ENCODE assay signal across 22 cellular contexts in genomic region chr6:33797635-33798342, GRCh38. TPM values are rescaled to one million over a fixed set of nuclear protein-coding genes. Genes with fewer than 3 reads are reported as not detected.
DNase-seq lines count a peak whose midpoint lies in the region; ATAC-seq and TF ChIP-seq lines count a peak whose summit lies in the region.
"Had no signal": no experiment of that assay in that cellular context is flagged by ENCODE, and none has a peak within 500 bp of the region (broad histone marks: within the 10 kb centered on the region; RNA-seq: fewer than 3 reads in every experiment).

No MANE protein-coding gene starts in this region.

- peaks cover 38% of the 10 kb centered on the region for H3K27me3 Mint-ChIP-seq in stimulated activated naive CD8-positive, alpha-beta T cell treated with anti-CD3 and anti-CD28 coated beads, Interleukin-15, amount 100 ng/mL, for 72 hours
- H3K27me3 Mint-ChIP-seq in WTC11 (ENCODE audit: low read depth), result peaks cover 9% of the 10 kb centered on the region; the same call in 1 of the 2 replicates
- peaks cover 34 to 49% of the 10 kb centered on the region in 2 donors for H3K27me3 Mint-ChIP-seq in stimulated activated naive B cell treated with anti-CD40 and anti-IgM and Interleukin-4, amounts not matched to agents 10 μg/mL and 1 μg/mL and 100 μg/mL, for 72 hours
- peaks cover 34 to 47% of the 10 kb centered on the region in 2 donors for H3K27me3 Mint-ChIP-seq in natural killer cell (ENCODE audit: low read depth in 2 of 2)

- H3K36me3 ChIP-seq in iPS-15b (ENCODE audit: control insufficient read depth, insufficient read depth, low read length), result no peaks in the 10 kb centered on the region

- no peak overlapping the region for H3K4me3 ChIP-seq in iPS-15b (ENCODE audit: low read depth, low read length)
- H3K4me3 ChIP-seq: A549 had no signal

- peaks cover 21% of the 10 kb centered on the region for H3K4me1 ChIP-seq in iPS-15b (ENCODE audit: control insufficient read depth, insufficient read depth, low read length)

- ATAC-seq in stimulated activated naive CD8-positive, alpha-beta T cell treated with anti-CD3 and anti-CD28 coated beads, Interleukin-15, amount 100 ng/mL, for 72 hours, result no peak
- no peak for ATAC-seq in stimulated activated naive CD8-positive, alpha-beta T cell treated with anti-CD3 and anti-CD28 coated beads, Interleukin-15, Interleukin-2, amounts not matched to agents 100 U/mL and 50 U/mL, for 24 hours
- ATAC-seq in WTC11 (no peak), natural killer cell (no peak), GM18520 (IDR thresholded peaks at IDR 0.05; ENCODE audit: unreplicated experiment) (no peak)
- no peak for ATAC-seq in stimulated activated naive B cell treated with anti-CD40 and anti-IgM and Interleukin-4, amounts not matched to agents 10 μg/mL and 1 μg/mL and 100 μg/mL, for 72 hours (replicated peaks)
- ATAC-seq: A549; CD8-positive, alpha-beta T cell; PC-3 had no signal

- peak overlapping the region; percentile 2 to 69 for H3K27ac Mint-ChIP-seq in stimulated activated naive CD8-positive, alpha-beta T cell treated with anti-CD3 and anti-CD28 coated beads, Interleukin-15, amount 100 ng/mL, for 72 hours
- H3K27ac Mint-ChIP-seq in WTC11, result peak overlapping the region; percentile 1
- H3K27ac Mint-ChIP-seq in stimulated activated naive B cell treated with anti-CD40 and anti-IgM and Interleukin-4, amounts not matched to agents 10 μg/mL and 1 μg/mL and 100 μg/mL, for 72 hours, result peak overlapping the region; percentile 15
- no peak overlapping the region for H3K27ac Mint-ChIP-seq in natural killer cell
- H3K27ac Mint-ChIP-seq: CD8-positive, alpha-beta T cell; HFFc6 had no signal

- no peaks in the 10 kb centered on the region for H3K36me3 Mint-ChIP-seq in WTC11
- H3K36me3 Mint-ChIP-seq in stimulated activated naive B cell treated with anti-CD40 and anti-IgM and Interleukin-4, amounts not matched to agents 10 μg/mL and 1 μg/mL and 100 μg/mL, for 72 hours, result no peaks in the 10 kb centered on the region
- no peaks in the 10 kb centered on the region for H3K36me3 Mint-ChIP-seq in natural killer cell
- H3K36me3 Mint-ChIP-seq: CD8-positive, alpha-beta T cell had no signal

- CTCF ChIA-PET in WTC11 (lab: Charles Lee), result interaction anchor here (0.7 to 2.3 kb wide), 8 partner anchors 15 to 86 kb away, joined by 3 to 14 read pairs (median 4); partner anchors contain the start of gene UQCC2

- TF ChIP-seq CTCF in WTC11 (IDR thresholded peaks at IDR 0.05) (no peak), natural killer cell (IDR thresholded peaks at IDR 0.05) (no peak)

- POLR2A ChIA-PET in WTC11 (lab: Charles Lee), result no interaction called here

- H3K9me3 ChIP-seq in iPS-15b (ENCODE audit: control insufficient read depth, insufficient read depth, low read length), result no peaks in the 10 kb centered on the region
- H3K9me3 ChIP-seq: A549, SK-N-SH had no signal

- H3K4me1 Mint-ChIP-seq in stimulated activated naive CD8-positive, alpha-beta T cell treated with anti-CD3 and anti-CD28 coated beads, Interleukin-15, amount 100 ng/mL, for 72 hours, result no peaks in the 10 kb centered on the region
- H3K4me1 Mint-ChIP-seq in WTC11 (peaks cover 51% of the 10 kb centered on the region), natural killer cell (no peaks in the 10 kb centered on the region)
- H3K4me1 Mint-ChIP-seq in stimulated activated naive B cell treated with anti-CD40 and anti-IgM and Interleukin-4, amounts not matched to agents 10 μg/mL and 1 μg/mL and 100 μg/mL, for 72 hours, result peaks cover 0 to 5% of the 10 kb centered on the region in 2 donors

- H3K9ac ChIP-seq in iPS-15b (ENCODE audit: low read depth, low read length), result peak overlapping the region; percentile 37
- H3K9ac ChIP-seq: SK-N-SH had no signal

- DNase-seq in stimulated activated naive CD8-positive, alpha-beta T cell treated with anti-CD3 and anti-CD28 coated beads, Interleukin-15, amount 100 ng/mL, for 72 hours, result no peak
- DNase-seq in stimulated activated naive CD8-positive, alpha-beta T cell treated with anti-CD3 and anti-CD28 coated beads, Interleukin-15, Interleukin-2, amounts not matched to agents 100 U/mL and 50 U/mL, for 24 hours, result no peak
- no peak for DNase-seq in WTC11 (ENCODE audit: low spot score)
- DNase-seq in stimulated activated naive B cell treated with anti-CD40 and anti-IgM and Interleukin-4, amounts not matched to agents 10 μg/mL and 1 μg/mL and 100 μg/mL, for 72 hours, result no peak
- no peak for DNase-seq in natural killer cell
- DNase-seq in posterior vena cava (ENCODE audit: low spot score), result no peak
- DNase-seq: Calu3; CD8-positive, alpha-beta T cell; GOT3; HFFc6; KG1; NCI-H1436; NCI-H2029; NCI-H226; NCI-H524; PC-3; RPMI8226; SHP77 treated with DMSO at 0.1 percent for 48 hours; SK-N-SH had no signal

- H3K4me3 Mint-ChIP-seq in stimulated activated naive CD8-positive, alpha-beta T cell treated with anti-CD3 and anti-CD28 coated beads, Interleukin-15, amount 100 ng/mL, for 72 hours, result no peak overlapping the region
- no peak overlapping the region for H3K4me3 Mint-ChIP-seq in WTC11
- H3K4me3 Mint-ChIP-seq in stimulated activated naive B cell treated with anti-CD40 and anti-IgM and Interleukin-4, amounts not matched to agents 10 μg/mL and 1 μg/mL and 100 μg/mL, for 72 hours, result no peak overlapping the region
- H3K4me3 Mint-ChIP-seq in natural killer cell, result no peak overlapping the region
- H3K4me3 Mint-ChIP-seq: CD8-positive, alpha-beta T cell; HFFc6 had no signal

- intact Hi-C loops in natural killer cell (cut with micrococcal nuclease) (no loop called here), posterior vena cava (cut with DNase I) (loop anchor here in 1 of 2 donors (10.0 kb wide), 1 partner anchor 97 kb away; no protein-coding TSS in a partner anchor)

- no peaks in the 10 kb centered on the region for H3K27me3 ChIP-seq in iPS-15b (ENCODE audit: control insufficient read depth, insufficient read depth, low read length)

- no peaks in the 10 kb centered on the region for H3K9me3 Mint-ChIP-seq in stimulated activated naive CD8-positive, alpha-beta T cell treated with anti-CD3 and anti-CD28 coated beads, Interleukin-15, amount 100 ng/mL, for 72 hours
- no peaks in the 10 kb centered on the region for H3K9me3 Mint-ChIP-seq in WTC11
- no peaks in the 10 kb centered on the region for H3K9me3 Mint-ChIP-seq in stimulated activated naive B cell treated with anti-CD40 and anti-IgM and Interleukin-4, amounts not matched to agents 10 μg/mL and 1 μg/mL and 100 μg/mL, for 72 hours
- H3K9me3 Mint-ChIP-seq in natural killer cell, result no peaks in the 10 kb centered on the region
- H3K9me3 Mint-ChIP-seq: CD8-positive, alpha-beta T cell; HFFc6 had no signal

TF ChIP-seq in WTC11, 78 proteins besides CTCF, POLR2A, EP300 and RAD21:
- no peak for TF ChIP-seq E2F4 (CRISPR knock-in tag; IDR thresholded peaks at IDR 0.05; ENCODE audit: borderline replicate concordance, low read depth)
- no peak for TF ChIP-seq RELA (CRISPR knock-in tag; IDR thresholded peaks at IDR 0.05; ENCODE audit: borderline replicate concordance)
- TF ChIP-seq STAT6 (CRISPR knock-in tag; conservative IDR thresholded peaks at IDR 0.05; ENCODE audit: low read depth), result no peak
- TF ChIP-seq GTF2I (CRISPR knock-in tag; conservative IDR thresholded peaks at IDR 0.05), result no peak
- TF ChIP-seq CREM (CRISPR knock-in tag; IDR thresholded peaks at IDR 0.05), result no peak
- TF ChIP-seq MXD4 (CRISPR knock-in tag; IDR thresholded peaks at IDR 0.05; ENCODE audit: borderline replicate concordance), result no peak
- TF ChIP-seq PRRX2 (CRISPR knock-in tag; IDR thresholded peaks at IDR 0.05), result no peak
- TF ChIP-seq ZNF416 (CRISPR knock-in tag; IDR thresholded peaks at IDR 0.05), result no peak
- no peak for TF ChIP-seq EMX1 (CRISPR knock-in tag; IDR thresholded peaks at IDR 0.05)
TF ChIP-seq in WTC11: peak in this region for 0.

RNA-seq across cellular contexts. Expression of gene MLN, which starts 6.0 kb away (rescaled TPM):
- total RNA-seq in WTC11 (2021), result not detected in 3 replicates
- total RNA-seq in natural killer cell, result not detected
- not detected for total RNA-seq in posterior vena cava
- total RNA-seq: Calu3; CD8-positive, alpha-beta T cell; HFFc6; PC-3 had no signal

RNA-seq across cellular contexts. Expression of gene LEMD2, which starts 8.9 kb away (rescaled TPM):
- total RNA-seq in WTC11 (2021) (46.6 to 62.9 TPM (median 48.2 TPM) in 3 replicates), natural killer cell (100 to 1,000 TPM; 109 to 133 (median 121) TPM), posterior vena cava (10 to 100 TPM; 38.0 to 41.4 TPM)

RNA-seq across cellular contexts. Expression of gene IP6K3, which starts 51.1 kb away (rescaled TPM):
- total RNA-seq in WTC11 (2021) (0.44 to 1.1 TPM (median 0.89 TPM) in 3 replicates), natural killer cell (not detected), posterior vena cava (under 1 TPM; 0.19 to 0.32 TPM)
- total RNA-seq: Calu3; CD8-positive, alpha-beta T cell; PC-3 had no signal

Comparison
In these comparisons a context has a peak if more than half of its experiments do, and no peak if none do; other contexts are left out.
1. H3K27ac Mint-ChIP-seq: peak in stimulated activated naive CD8-positive, alpha-beta T cell treated with anti-CD3 and anti-CD28 coated beads, Interleukin-15, amount 100 ng/mL, for 72 hours (2 of 2), WTC11 (single experiment) and stimulated activated naive B cell treated with anti-CD40 and anti-IgM and Interleukin-4, amounts not matched to agents 10 μg/mL and 1 μg/mL and 100 μg/mL, for 72 hours (single experiment); none in natural killer cell (0 of 2).